ENCODE assay signal across 1 cellular context in the genomic region with DNA sequence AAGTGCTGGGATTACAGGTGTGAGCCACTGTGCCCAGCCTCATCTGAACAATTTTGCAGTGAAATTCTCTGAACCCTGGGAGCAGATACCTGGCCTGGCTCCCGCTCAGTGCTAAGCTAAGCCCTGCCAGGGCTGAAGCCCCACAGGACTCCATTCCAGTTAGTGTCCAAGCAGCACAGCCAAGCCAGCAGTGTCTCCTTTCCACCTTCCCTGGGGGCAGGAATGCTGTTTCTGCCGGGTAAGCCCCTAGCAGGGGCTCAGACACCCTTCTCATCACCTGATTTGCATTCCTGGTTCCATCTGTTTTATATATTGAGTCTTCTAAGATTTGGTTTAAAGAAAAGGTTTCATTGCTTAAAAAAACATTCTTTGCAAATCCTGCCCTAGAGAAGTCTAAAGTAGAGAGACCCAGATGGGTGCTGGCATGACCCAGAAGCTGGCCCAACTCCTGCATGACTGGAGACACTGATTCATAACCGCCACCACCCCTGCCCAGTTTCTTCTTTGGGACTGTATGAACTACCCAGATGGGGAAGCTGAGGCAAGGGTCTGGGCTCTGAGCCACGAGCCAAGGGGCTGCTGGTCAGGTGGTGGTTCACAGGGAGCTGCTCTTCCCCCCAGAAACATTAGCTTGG.
TF ChIP-seq lines count a peak whose summit lies in the region.

No MANE protein-coding gene starts in this region.

TF ChIP-seq in H1, 55 proteins besides CTCF, POLR2A, EP300 and RAD21:
- TF ChIP-seq SIX5 (IDR thresholded peaks at IDR 0.05; ENCODE audit: low read depth, low read length) (no peak), TEAD4 (IDR thresholded peaks at IDR 0.05; ENCODE audit: low read depth, low read length) (no peak), TBP (IDR thresholded peaks at IDR 0.05; ENCODE audit: low read depth, low read length) (no peak)
